24 cellular contexts compared by ENCODE assay signal in genomic region chr22:19981171-19981960, GRCh38.
"Had no signal": no experiment of that assay in that cellular context is flagged by ENCODE, and none has a peak within 500 bp of the region (broad histone marks: within the 10 kb centered on the region; RNA-seq: fewer than 3 reads in every experiment).

No MANE protein-coding gene starts in this region.

- FAIRE-seq: bronchial epithelial cell, endometrium had no signal

- H3K9me3 ChIP-seq: colonic mucosa, esophagus squamous epithelium, ovary, prostate gland, testis had no signal

- H3K4me3 ChIP-seq: colonic mucosa, esophagus squamous epithelium, ovary, prostate gland, testis had no signal

- ATAC-seq: activated CD8-positive, alpha-beta memory T cell treated with anti-CD3 and anti-CD28 coated beads, Interleukin-2, amount 10 ng/mL, durations not matched to agents 7 days and 5 days; activated CD8-positive, alpha-beta T cell treated with anti-CD3 and anti-CD28 coated beads, Interleukin-2, amount 10 ng/mL, durations not matched to agents 7 days and 5 days; activated naive CD8-positive, alpha-beta T cell treated with anti-CD3 and anti-CD28 coated beads, Interleukin-2, amount 50 U/mL, for 24 hours; stimulated activated naive CD8-positive, alpha-beta T cell treated with anti-CD3 and anti-CD28 coated beads, Interleukin-15, Interleukin-2, amounts not matched to agents 100 U/mL and 50 U/mL, for 24 hours had no signal

- DNase-seq: activated CD4-positive, alpha-beta T cell treated with anti-CD3 and anti-CD28 coated beads for 1 hour; activated CD4-positive, alpha-beta T cell treated with anti-CD3 and anti-CD28 coated beads, Interleukin-2, amount 50 U/mL, for 1 hour; activated CD8-positive, alpha-beta memory T cell treated with anti-CD3 and anti-CD28 coated beads, Interleukin-2, amount 10 ng/mL, durations not matched to agents 7 days and 5 days; activated CD8-positive, alpha-beta T cell treated with anti-CD3 and anti-CD28 coated beads, Interleukin-2, amount 10 ng/mL, durations not matched to agents 7 days and 5 days; activated naive CD8-positive, alpha-beta T cell treated with anti-CD3 and anti-CD28 coated beads, Interleukin-2, amount 50 U/mL, for 24 hours; activated T-cell treated with anti-CD3 and anti-CD28 coated beads, Interleukin-2, amount 50 U/mL, for 48 hours; amygdala; colonic mucosa; effector CD8-positive, alpha-beta T cell; esophagus squamous epithelium; foreskin melanocyte; mammary epithelial cell; naive B cell; nephron progenitor cell; stimulated activated CD4-positive, alpha-beta T cell treated with anti-CD3 and anti-CD28 coated beads, Interleukin-12 subunit alpha, Interleukin-12 subunit beta, amount 100 ng/mL, for 4 hours; stimulated activated CD4-positive, alpha-beta T cell treated with anti-CD3 and anti-CD28 coated beads, Interleukin-4, amount 100 ng/mL, for 1 hour; stimulated activated naive CD8-positive, alpha-beta T cell treated with anti-CD3 and anti-CD28 coated beads, Interleukin-15, Interleukin-2, amounts not matched to agents 100 U/mL and 50 U/mL, for 24 hours; T-helper 2 cell; testis had no signal

- H3K36me3 ChIP-seq: colonic mucosa, ovary had no signal

- H3K27ac ChIP-seq: colonic mucosa, epithelial cell of prostate, esophagus squamous epithelium, ovary, prostate gland, testis had no signal

- H3K27me3 ChIP-seq: colonic mucosa, esophagus squamous epithelium, ovary, testis had no signal
